Comparison of ENCODE assay signal across 9 cellular contexts in the genomic region with DNA sequence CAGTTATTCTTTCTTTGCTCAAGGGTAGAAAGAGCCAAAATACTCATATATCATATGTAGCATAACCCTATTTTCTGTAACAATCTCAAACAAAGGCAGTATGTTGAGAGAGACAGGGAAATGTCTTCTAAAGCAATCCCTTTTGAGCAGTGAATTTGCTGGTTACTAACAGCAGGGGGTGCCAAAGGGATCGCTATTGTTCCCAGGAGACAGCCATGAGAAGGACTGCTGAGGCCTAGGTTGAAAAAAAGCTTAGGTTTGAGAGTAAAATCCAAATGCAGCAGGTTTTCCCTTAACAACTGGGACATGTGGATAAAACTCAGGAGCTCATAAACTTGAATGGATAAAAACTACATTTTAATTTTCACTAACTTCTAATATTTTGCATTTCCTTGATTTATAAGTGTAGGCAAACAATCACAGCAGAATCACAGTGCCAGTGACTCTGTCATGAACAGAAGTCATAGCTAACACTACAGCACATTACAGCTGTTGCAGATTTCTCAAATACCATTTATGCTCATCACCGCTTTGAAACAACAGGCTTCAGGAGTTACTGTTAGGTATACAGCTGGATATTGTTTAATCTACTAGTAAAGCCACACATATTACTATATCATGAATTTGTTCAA.
DNase-seq lines count a peak whose midpoint lies in the region; ATAC-seq and TF ChIP-seq lines count a peak whose summit lies in the region.
"Had no signal": no experiment of that assay in that cellular context is flagged by ENCODE, and none has a peak within 500 bp of the region (broad histone marks: within the 10 kb centered on the region; RNA-seq: fewer than 3 reads in every experiment).

No MANE protein-coding gene starts in this region.

- H3K9me3 ChIP-seq in spleen, result no peaks in the 10 kb centered on the region

- H3K27ac ChIP-seq in spleen, result no peak overlapping the region

- ATAC-seq in GM18502 (IDR thresholded peaks at IDR 0.05; ENCODE audit: poor library complexity, unreplicated experiment) (peak; percentile 56), GM18858 (IDR thresholded peaks at IDR 0.05; ENCODE audit: unreplicated experiment) (no peak)

- no peaks in the 10 kb centered on the region for H3K27me3 ChIP-seq in spleen (replicated peaks in 1 of 7)

- peaks cover 0 to 29% (median 11%) of the 10 kb centered on the region in 6 donors for H3K4me1 ChIP-seq in spleen

- intact Hi-C loops in spleen (cut with DNase I; ENCODE audit: low total_unique reads), result loop anchor here (10.0 kb wide), 1 partner anchor 76 kb away; no protein-coding TSS in a partner anchor

- peak; percentile 58 for DNase-seq in 8988T
- peak; percentile 11 for DNase-seq in NCI-H146 treated with DMSO at 0.1 percent for 48 hours (lab: John Stamatoyannopoulos, UW; ENCODE audit: unreplicated experiment)
- peak in 4 of 5 donors; percentile 6 to 55 (median 28) for DNase-seq in T-helper 1 cell
- DNase-seq in astrocyte of the hippocampus (ENCODE audit: low read depth, low spot score), result peak; percentile 87
- peak; percentile 36 for DNase-seq in iPS DF 4.7 (ENCODE audit: extremely low read depth, low spot score)
- no peak for DNase-seq in spleen

- WGBS in spleen, 5 donors, result 50 to 56% (median 50%) methylated on average over 2 of the region's 2 CpGs

- TF ChIP-seq POLR2A in spleen (IDR thresholded peaks at IDR 0.05), result no peak

- H3K4me3 ChIP-seq in spleen, result no peak overlapping the region
- H3K4me3 ChIP-seq: skin epidermis had no signal

- TF ChIP-seq CTCF in spleen (IDR thresholded peaks at IDR 0.05 in 8 of 11, conservative IDR thresholded peaks at IDR 0.05 in 3 of 11), result peak; percentile 48 to 86 (median 76)

- H3K36me3 ChIP-seq in spleen, result peaks cover 0 to 47% (median 6%) of the 10 kb centered on the region in 6 donors
